ENCODE assay signal across 31 cellular contexts in the genomic region with DNA sequence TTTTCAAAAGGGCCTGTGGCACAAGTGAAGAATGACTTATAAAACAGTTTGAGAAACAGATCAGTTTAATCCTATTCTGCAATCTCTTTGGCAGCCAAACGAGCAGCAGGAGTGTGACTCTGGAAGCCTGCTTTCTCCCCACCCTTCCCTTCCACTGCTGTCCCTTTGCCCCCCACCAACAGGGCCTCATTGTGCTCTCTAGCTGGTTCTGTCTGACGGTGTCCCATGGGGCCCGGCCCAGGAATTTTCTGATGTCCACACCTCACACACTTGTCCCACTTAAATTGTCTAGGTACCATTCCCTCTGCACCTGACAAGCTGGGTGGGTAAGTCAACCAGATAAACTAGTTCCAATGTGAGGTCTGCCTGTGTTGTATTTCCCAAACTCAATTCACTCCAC. TPM values are rescaled to one million over a fixed set of nuclear protein-coding genes. Genes with fewer than 3 reads are reported as not detected.
"Had no signal": no experiment of that assay in that cellular context is flagged by ENCODE, and none has a peak within 500 bp of the region (broad histone marks: within the 10 kb centered on the region; RNA-seq: fewer than 3 reads in every experiment).

No MANE protein-coding gene starts in this region.

- H3K4me3 ChIP-seq: heart left ventricle, left lung, lung, mucosa of descending colon, neural progenitor cell, psoas muscle, right lobe of liver, skin epidermis, stomach, suprapubic skin, thoracic aorta, tibial artery, uterus had no signal

- H3K27me3 ChIP-seq: heart left ventricle, left lung, neural progenitor cell, neutrophil, right lobe of liver, uterus had no signal

- DNase-seq: heart left ventricle; hypothalamus; immature natural killer cell; kidney; left colon; left lung; midbrain; mucosa of descending colon; naive thymus-derived CD4-positive, alpha-beta T cell; nephron progenitor cell; occipital lobe; psoas muscle; right lobe of liver; stimulated activated CD4-positive, alpha-beta T cell treated with anti-CD3 and anti-CD28 coated beads, Interleukin-12 subunit alpha, Interleukin-12 subunit beta, amount 100 ng/mL, for 4 hours; stimulated activated CD4-positive, alpha-beta T cell treated with anti-CD3 and anti-CD28 coated beads, Interleukin-15, amount 100 ng/mL, for 24 hours; stimulated activated CD4-positive, alpha-beta T cell treated with anti-CD3 and anti-CD28 coated beads, Interleukin-2, amount 100 ng/mL, for 24 hours; stimulated activated CD4-positive, alpha-beta T cell treated with anti-CD3 and anti-CD28 coated beads, Interleukin-4, amount 100 ng/mL, for 1 hour; stimulated activated naive B cell treated with anti-CD40 and anti-IgM and Interleukin-4, amounts not matched to agents 10 μg/mL and 1 μg/mL and 100 μg/mL, for 72 hours; stimulated activated naive CD8-positive, alpha-beta T cell treated with anti-CD3 and anti-CD28 coated beads, Interleukin-15, Interleukin-2, amounts not matched to agents 100 U/mL and 50 U/mL, for 24 hours; stomach; tibial artery; uterus had no signal

- H3K27ac Mint-ChIP-seq: immature natural killer cell; naive thymus-derived CD4-positive, alpha-beta T cell; nephron progenitor cell; neural progenitor cell; stimulated activated naive B cell treated with anti-CD40 and anti-IgM and Interleukin-4, amounts not matched to agents 10 μg/mL and 1 μg/mL and 100 μg/mL, for 72 hours; type B pancreatic cell had no signal

- H3K36me3 Mint-ChIP-seq: immature natural killer cell; naive thymus-derived CD4-positive, alpha-beta T cell; neural progenitor cell; stimulated activated naive B cell treated with anti-CD40 and anti-IgM and Interleukin-4, amounts not matched to agents 10 μg/mL and 1 μg/mL and 100 μg/mL, for 72 hours; type B pancreatic cell had no signal

- H3K27me3 Mint-ChIP-seq: type B pancreatic cell had no signal

- H3K4me1 Mint-ChIP-seq: immature natural killer cell; naive thymus-derived CD4-positive, alpha-beta T cell; nephron progenitor cell; neural progenitor cell; stimulated activated naive B cell treated with anti-CD40 and anti-IgM and Interleukin-4, amounts not matched to agents 10 μg/mL and 1 μg/mL and 100 μg/mL, for 72 hours had no signal

- H3K4me3 Mint-ChIP-seq: immature natural killer cell; naive thymus-derived CD4-positive, alpha-beta T cell; nephron progenitor cell; neural progenitor cell; stimulated activated naive B cell treated with anti-CD40 and anti-IgM and Interleukin-4, amounts not matched to agents 10 μg/mL and 1 μg/mL and 100 μg/mL, for 72 hours; type B pancreatic cell had no signal

- H3K4me1 ChIP-seq: parathyroid adenoma, psoas muscle, right lobe of liver, stomach, suprapubic skin, tibial artery, uterus had no signal

- H3K27ac ChIP-seq: heart left ventricle, left lung, neural progenitor cell, neutrophil, parathyroid adenoma, psoas muscle, right lobe of liver, skin epidermis, stomach, suprapubic skin, thoracic aorta, tibial artery, uterus had no signal

- H3K9me3 Mint-ChIP-seq: immature natural killer cell; nephron progenitor cell; neural progenitor cell; stimulated activated naive B cell treated with anti-CD40 and anti-IgM and Interleukin-4, amounts not matched to agents 10 μg/mL and 1 μg/mL and 100 μg/mL, for 72 hours; type B pancreatic cell had no signal

- ATAC-seq: heart left ventricle; left colon; left lung; mucosa of descending colon; naive thymus-derived CD4-positive, alpha-beta T cell; psoas muscle; right lobe of liver; stimulated activated naive B cell treated with anti-CD40 and anti-IgM and Interleukin-4, amounts not matched to agents 10 μg/mL and 1 μg/mL and 100 μg/mL, for 72 hours; stimulated activated naive CD8-positive, alpha-beta T cell treated with anti-CD3 and anti-CD28 coated beads, Interleukin-15, Interleukin-2, amounts not matched to agents 100 U/mL and 50 U/mL, for 24 hours had no signal

- H3K9me3 ChIP-seq: heart left ventricle, left lung, mucosa of descending colon, neutrophil, psoas muscle, right lobe of liver, stomach, suprapubic skin, thoracic aorta, tibial artery, uterus had no signal

- H3K36me3 ChIP-seq: heart left ventricle, left lung, neural progenitor cell, neutrophil, right lobe of liver, stomach, suprapubic skin, thoracic aorta, tibial artery, uterus had no signal

RNA-seq across cellular contexts. Expression of a gene that starts 16.4 kb away (rescaled TPM):
- total RNA-seq: myocyte; naive thymus-derived CD4-positive, alpha-beta T cell had no signal
- polyA plus RNA-seq: immature natural killer cell; naive thymus-derived CD4-positive, alpha-beta T cell had no signal
